Comparison of ENCODE assay signal across 8 cellular contexts in the genomic region with DNA sequence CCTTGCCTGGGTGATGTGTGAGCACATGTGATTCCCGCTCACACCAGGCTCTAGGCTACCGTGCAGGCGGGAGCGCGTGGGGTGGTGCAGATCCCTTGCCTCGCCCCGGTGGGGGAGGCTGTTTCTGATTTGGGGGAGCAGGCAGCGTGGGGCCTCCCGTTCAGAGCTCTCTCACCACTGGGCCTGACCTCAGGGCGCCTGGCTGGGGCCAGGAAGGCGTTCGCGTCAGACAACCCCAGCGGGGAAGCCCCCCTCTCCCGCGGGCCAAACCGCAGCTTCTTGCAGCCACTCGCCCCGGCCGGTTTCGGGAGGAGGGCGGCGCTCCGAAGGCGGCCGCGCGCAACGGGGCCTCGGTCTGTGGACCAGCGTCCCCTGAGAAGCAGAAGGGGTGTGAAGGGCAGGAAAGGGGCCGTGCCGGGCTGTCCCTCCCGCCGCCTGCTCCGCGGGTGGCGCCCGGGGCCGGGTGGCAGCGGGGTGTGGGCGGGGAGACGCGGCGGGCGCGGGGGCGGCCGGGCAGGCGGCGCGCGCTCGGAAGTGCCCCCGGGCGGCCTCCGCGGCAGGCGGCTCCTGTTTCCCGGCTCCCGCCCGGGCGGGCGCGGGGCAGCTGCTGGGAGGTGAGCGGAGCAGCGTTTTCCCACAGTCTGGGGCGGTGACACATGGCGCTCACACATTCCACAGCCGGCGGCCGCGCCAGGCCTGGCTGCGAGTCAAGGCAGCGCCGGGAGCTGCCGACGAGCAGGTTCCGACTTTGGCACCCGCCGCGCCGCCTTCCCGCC.
DNase-seq lines count a peak whose midpoint lies in the region; ATAC-seq and TF ChIP-seq lines count a peak whose summit lies in the region.

No MANE protein-coding gene starts in this region.

- no CpG with 5 or more reads among the region's 84 CpGs for WGBS in neuronal stem cell (ENCODE audit: extremely low coverage in 2 of 2, insufficient read length in 2 of 2, insufficient replicate concordance in 1 of 2), 2 donors

- H3K4me1 ChIP-seq in PC-3 (ENCODE audit: insufficient read depth, low read length) (peaks cover 35% of the 10 kb centered on the region), neuronal stem cell (ENCODE audit: control insufficient read depth in 2 of 2, insufficient read depth in 1 of 2, low read depth in 1 of 2, low read length in 2 of 2) (peaks cover 12 to 13% of the 10 kb centered on the region in 2 donors), subcutaneous abdominal adipose tissue (ENCODE audit: control insufficient read depth in 5 of 5, insufficient read depth in 5 of 5, low read length in 5 of 5) (peaks cover 2 to 21% (median 18%) of the 10 kb centered on the region in 5 donors)

- no peak overlapping the region for H4K8ac ChIP-seq in neuronal stem cell (ENCODE audit: low read depth, low read length)

- no peaks in the 10 kb centered on the region for H3K79me2 ChIP-seq in PC-3 (ENCODE audit: low read length)

- H3K4ac ChIP-seq in neuronal stem cell (ENCODE audit: low read length) = peak overlapping the region; percentile 66

- H3K9me3 ChIP-seq in PC-3 (ENCODE audit: low read length) = no peaks in the 10 kb centered on the region
- peaks cover 8 to 32% of the 10 kb centered on the region in 2 donors for H3K9me3 ChIP-seq in neuronal stem cell (replicated peaks in 1 of 2; ENCODE audit: control insufficient read depth in 2 of 2, insufficient read depth in 1 of 2, low read depth in 1 of 2, low read length in 2 of 2)
- peaks cover 0 to 7% (median 0%) of the 10 kb centered on the region in 5 donors for H3K9me3 ChIP-seq in subcutaneous abdominal adipose tissue (ENCODE audit: control insufficient read depth in 5 of 5, low read length in 5 of 5)

- peak overlapping the region; percentile 59 for H2AFZ ChIP-seq in PC-3 (ENCODE audit: low read length)
- H2AFZ ChIP-seq in neuronal stem cell (ENCODE audit: low read length) = peak overlapping the region; percentile 88

- H2AK5ac ChIP-seq in neuronal stem cell (ENCODE audit: low read depth, low read length) = peak overlapping the region; percentile 99

- intact Hi-C loops in PC-3 (cut with micrococcal nuclease) = loop anchor here (1.0 to 10.0 kb wide), 6 partner anchors 64 to 289 kb away; no protein-coding TSS in a partner anchor

- H3K9me2 ChIP-seq in PC-3 (replicated peaks; ENCODE audit: low read length) = no peaks in the 10 kb centered on the region

- ATAC-seq in GM21360 (IDR thresholded peaks at IDR 0.05; ENCODE audit: unreplicated experiment) (peak; percentile 95), PC-3 (peak; percentile 80)

- peak overlapping the region; percentile 73 for H2BK120ac ChIP-seq in neuronal stem cell (ENCODE audit: low read depth, low read length)

- TF ChIP-seq CTCF in PC-3 (conservative IDR thresholded peaks at IDR 0.05; ENCODE audit: low read depth, low read length) = no peak

- H3K4me3 ChIP-seq in PC-3 (ENCODE audit: low read length) (peak overlapping the region; percentile 60), neuronal stem cell (ENCODE audit: low read length in 2 of 2) (peak overlapping the region; percentile 47 to 76), subcutaneous abdominal adipose tissue (ENCODE audit: low read depth in 1 of 5, low read length in 5 of 5) (peak overlapping the region in 4 of 5 donors; percentile 47 to 77 (median 66))

- H2BK12ac ChIP-seq in neuronal stem cell (ENCODE audit: low read length) = peak overlapping the region; percentile 99

- no peak overlapping the region for H2BK5ac ChIP-seq in neuronal stem cell (ENCODE audit: low read length)

- no peaks in the 10 kb centered on the region for H3K27me3 ChIP-seq in PC-3 (ENCODE audit: low read length)
- peaks cover 0 to 13% (median 0%) of the 10 kb centered on the region in 3 experiments for H3K27me3 ChIP-seq in neuronal stem cell (ENCODE audit: control insufficient read depth in 3 of 3, insufficient read depth in 3 of 3, low read depth in 1 of 3, low read length in 3 of 3)
- H3K27me3 ChIP-seq in subcutaneous abdominal adipose tissue (ENCODE audit: control insufficient read depth in 5 of 5, insufficient read depth in 4 of 5, low read length in 5 of 5) = no peaks in the 10 kb centered on the region

- 0 out of 2 replicates have a peak overlapping the region, but pooled peaks have one; percentile 17 for H3K9ac ChIP-seq in PC-3 (ENCODE audit: low read length)
- peak overlapping the region; percentile 72 for H3K9ac ChIP-seq in neuronal stem cell (ENCODE audit: low read depth, low read length, poor library complexity)
- H3K9ac ChIP-seq in subcutaneous abdominal adipose tissue (ENCODE audit: low read length in 5 of 5) = peak overlapping the region in 4 of 5 donors; percentile 51 to 66 (median 59)

- H3K14ac ChIP-seq in neuronal stem cell (ENCODE audit: low read length) = peak overlapping the region; percentile 63

- no peaks in the 10 kb centered on the region for H3F3A ChIP-seq in PC-3 (ENCODE audit: low read length, unreplicated experiment)

- no peaks in the 10 kb centered on the region for H3K79me1 ChIP-seq in neuronal stem cell (ENCODE audit: low read depth, low read length)

- H2BK15ac ChIP-seq in neuronal stem cell (ENCODE audit: low read length) = peak overlapping the region; percentile 99

- no peaks in the 10 kb centered on the region for H3K36me3 ChIP-seq in PC-3 (ENCODE audit: low read depth, low read length)
- no peaks in the 10 kb centered on the region for H3K36me3 ChIP-seq in neuronal stem cell (replicated peaks in 1 of 2; ENCODE audit: control insufficient read depth in 2 of 2, insufficient read depth in 2 of 2, low read length in 2 of 2)
- no peaks in the 10 kb centered on the region for H3K36me3 ChIP-seq in subcutaneous abdominal adipose tissue (ENCODE audit: control insufficient read depth in 5 of 5, insufficient read depth in 5 of 5, low read length in 5 of 5)

- no TSS peak for BruUV-seq in PC-3 (replicated peaks; lab: Mats Ljungman, UMichigan)

- POLR2A ChIA-PET in PC-3 (lab: Charles Lee; ENCODE audit: unreplicated experiment) = interaction anchor here (0.5 to 1.0 kb wide), 4 partner anchors 57 to 288 kb away, joined by 3 to 20 read pairs (median 6); no protein-coding TSS in a partner anchor

- DNase-seq in DMS 273 treated with DMSO at 0.1 percent for 48 hours (lab: John Stamatoyannopoulos, UW) = peak; percentile 84
- DNase-seq in HS-27A (ENCODE audit: low read depth) = peak; percentile 47
- DNase-seq in PC-3 = peak; percentile 93
- peak; percentile 84 for DNase-seq in activated effector memory CD4-positive, alpha-beta T cell treated with anti-CD3 and anti-CD28 coated beads, Interleukin-2, amount 50 U/mL, for 16 hours
- peak; percentile 40 for DNase-seq in foreskin melanocyte
- peak; percentile 68 for DNase-seq in neuronal stem cell (ENCODE audit: low spot score)

- H3K4me2 ChIP-seq in PC-3 (ENCODE audit: low read length) (peak overlapping the region; percentile 78), neuronal stem cell (ENCODE audit: insufficient read depth, low read length, poor library complexity, severe bottlenecking) (peak overlapping the region; percentile 97)

- no peaks in the 10 kb centered on the region for H4K20me1 ChIP-seq in PC-3 (ENCODE audit: low read length)

- CTCF ChIA-PET in PC-3 (lab: Charles Lee) = no interaction called here

- H3K23ac ChIP-seq in neuronal stem cell (ENCODE audit: low read depth, low read length, poor library complexity) = peak overlapping the region; percentile 74

- no peak overlapping the region for H4K91ac ChIP-seq in neuronal stem cell (ENCODE audit: low read depth, low read length, poor library complexity)

- H3K18ac ChIP-seq in neuronal stem cell (ENCODE audit: low read length) = peak overlapping the region; percentile 98

- H3K27ac ChIP-seq in PC-3 (ENCODE audit: low read length) (no peak overlapping the region), neuronal stem cell (replicated peaks; ENCODE audit: low read length) (no peak overlapping the region), subcutaneous abdominal adipose tissue (ENCODE audit: low read depth, low read length) (no peak overlapping the region)

Comparison
In these comparisons a context has a peak if more than half of its experiments do, and no peak if none do; other contexts are left out.
1. DNase-seq: peak in every context shown above with its lines; median percentile 93 in PC-3; 84 in DMS 273 treated with DMSO at 0.1 percent for 48 hours; 84 in activated effector memory CD4-positive, alpha-beta T cell treated with anti-CD3 and anti-CD28 coated beads, Interleukin-2, amount 50 U/mL, for 16 hours; 68 in neuronal stem cell; 47 in HS-27A; 40 in foreskin melanocyte.
2. H3K9ac ChIP-seq: peak in every context shown above with its lines; median percentile 72 in neuronal stem cell; 59 in subcutaneous abdominal adipose tissue; 17 in PC-3.